Comparison of ENCODE assay signal across 12 cellular contexts in the genomic region with DNA sequence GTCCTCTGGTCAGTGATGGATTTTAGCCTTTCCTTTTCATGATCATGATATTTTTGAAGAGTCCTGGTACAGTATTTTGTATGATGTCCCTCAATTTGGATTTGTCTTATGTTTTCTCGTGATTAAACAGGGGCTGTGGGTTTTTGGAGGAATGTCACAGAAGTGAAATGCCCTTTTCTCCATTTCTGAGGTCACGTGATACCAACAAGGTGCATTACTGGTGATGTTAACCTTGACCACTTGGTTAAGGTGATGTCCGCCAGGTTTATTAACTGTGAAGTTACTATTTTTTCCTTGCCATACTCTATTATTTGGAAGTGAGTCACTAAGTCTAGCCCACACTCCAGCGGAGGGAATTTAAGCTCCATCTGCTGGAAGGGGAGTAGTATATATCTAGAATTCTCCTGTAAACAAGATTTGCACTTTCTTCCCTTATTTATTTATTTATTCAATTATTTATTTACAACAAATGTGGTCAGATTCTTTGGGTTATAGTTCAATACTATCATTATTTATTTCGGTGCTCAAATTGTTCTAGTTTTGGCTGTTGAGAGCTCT.
A peak's percentile ranks its signal among the peaks of the same experiment; 100 is the strongest.
DNase-seq lines count a peak whose midpoint lies in the region; ATAC-seq, FAIRE-seq and TF ChIP-seq lines count a peak whose summit lies in the region.
"Had no signal": no experiment of that assay in that cellular context is flagged by ENCODE, and none has a peak within 500 bp of the region (broad histone marks: within the 10 kb centered on the region; RNA-seq: fewer than 3 reads in every experiment).

No MANE protein-coding gene starts in this region.

- H3K4me3 Mint-ChIP-seq in Calu3 (ENCODE audit: low read depth, unreplicated experiment): no peak overlapping the region
- no peak overlapping the region for H3K4me3 Mint-ChIP-seq in brain
- H3K4me3 Mint-ChIP-seq: nephron progenitor cell had no signal

- CTCF ChIA-PET in Calu3 (lab: Charles Lee): interaction anchor here (1.0 kb wide), 1 partner anchor 221 kb away, joined by 3 read pairs; no protein-coding TSS in a partner anchor

- no peaks in the 10 kb centered on the region for H3K9me3 ChIP-seq in effector memory CD4-positive, alpha-beta T cell (ENCODE audit: control insufficient read depth, low read length)

- H3K36me3 Mint-ChIP-seq in Calu3 (ENCODE audit: insufficient read depth, unreplicated experiment) (no peaks in the 10 kb centered on the region), brain (no peaks in the 10 kb centered on the region)

- H3K27ac Mint-ChIP-seq in Calu3 (ENCODE audit: unreplicated experiment) (no peak overlapping the region), brain (no peak overlapping the region)
- H3K27ac Mint-ChIP-seq: nephron progenitor cell had no signal

- H3K27me3 Mint-ChIP-seq in Calu3 (ENCODE audit: unreplicated experiment): no peaks in the 10 kb centered on the region
- peaks cover 4% of the 10 kb centered on the region for H3K27me3 Mint-ChIP-seq in brain

- DNase-seq in Calu3 (peak; percentile 16), LoVo (ENCODE audit: low spot score) (peak; percentile 16), medulla oblongata (ENCODE audit: extremely low spot score) (peak; percentile 65), frontal cortex (ENCODE audit: low spot score in 2 of 2) (no peak), T-helper 1 cell (no peak)
- no peak for DNase-seq in effector memory CD4-positive, alpha-beta T cell
- DNase-seq: activated T-cell treated with anti-CD3 and anti-CD28 coated beads for 4 hours, H7, nephron progenitor cell had no signal

- no peaks in the 10 kb centered on the region for H3K9me3 Mint-ChIP-seq in Calu3 (ENCODE audit: low read depth, unreplicated experiment)
- peaks cover 0 to 12% (median 10%) of the 10 kb centered on the region in 5 experiments for H3K9me3 Mint-ChIP-seq in brain
- H3K9me3 Mint-ChIP-seq: nephron progenitor cell had no signal

- H3K4me3 ChIP-seq in effector memory CD4-positive, alpha-beta T cell (ENCODE audit: insufficient read depth, low read depth, low read length, poor library complexity, severe bottlenecking): no peak overlapping the region
- H3K4me3 ChIP-seq: SJCRH30 had no signal

- no peaks in the 10 kb centered on the region for H3K36me3 ChIP-seq in effector memory CD4-positive, alpha-beta T cell (ENCODE audit: control insufficient read depth, insufficient read depth, low read length)
- H3K36me3 ChIP-seq: SJCRH30 had no signal

- H3K4me1 Mint-ChIP-seq in Calu3 (ENCODE audit: low read depth, unreplicated experiment): no peaks in the 10 kb centered on the region
- peaks cover 5% of the 10 kb centered on the region for H3K4me1 Mint-ChIP-seq in brain
- H3K4me1 Mint-ChIP-seq: nephron progenitor cell had no signal

- TF ChIP-seq CTCF in Calu3 (IDR thresholded peaks at IDR 0.05; ENCODE audit: unreplicated experiment) (peak; percentile 42), brain (conservative IDR thresholded peaks at IDR 0.05) (peak; percentile 18 to 25)

- BruUV-seq in Calu3 (replicated peaks; lab: Mats Ljungman, UMichigan): no TSS peak

- H3K4me1 ChIP-seq in effector memory CD4-positive, alpha-beta T cell (ENCODE audit: control insufficient read depth, insufficient read depth, low read length, poor library complexity, severe bottlenecking): peaks cover 22% of the 10 kb centered on the region
- H3K4me1 ChIP-seq: SJCRH30 had no signal

- H3K27ac ChIP-seq in effector memory CD4-positive, alpha-beta T cell (ENCODE audit: insufficient read depth, low read length, poor library complexity, severe bottlenecking): no peak overlapping the region
- H3K27ac ChIP-seq: SJCRH30 had no signal

- no peak for FAIRE-seq in frontal cortex (lab: Jason Lieb, UNC)

- no peaks in the 10 kb centered on the region for H3K27me3 ChIP-seq in effector memory CD4-positive, alpha-beta T cell (replicated peaks; ENCODE audit: control insufficient read depth, insufficient read depth, low read length, poor library complexity, severe bottlenecking)
- H3K27me3 ChIP-seq: SJCRH30 had no signal

- intact Hi-C loops in Calu3 (cut with micrococcal nuclease; ENCODE audit: unreplicated experiment): loop anchor here (2.0 kb wide), 1 partner anchor 220 kb away; no protein-coding TSS in a partner anchor

- ATAC-seq in HG02852 (IDR thresholded peaks at IDR 0.05; ENCODE audit: unreplicated experiment): no peak

Comparison
In these comparisons a context has a peak if more than half of its experiments do, and no peak if none do; other contexts are left out.
1. DNase-seq: peak in Calu3 (single experiment), LoVo (single experiment) and medulla oblongata (single experiment); none in frontal cortex (0 of 2), effector memory CD4-positive, alpha-beta T cell (0 of 3) and T-helper 1 cell (0 of 5).